ENCODE assay signal across 6 cellular contexts in genomic region chr12:56963557-56963956, GRCh38. TPM values are rescaled to one million over a fixed set of nuclear protein-coding genes. Genes with fewer than 3 reads are reported as not detected.
"Had no signal": no experiment of that assay in that cellular context is flagged by ENCODE, and none has a peak within 500 bp of the region (broad histone marks: within the 10 kb centered on the region; RNA-seq: fewer than 3 reads in every experiment).

No MANE protein-coding gene starts in this region.

RNA-seq across cellular contexts. Expression of gene RDH16, which starts 6.1 kb away (rescaled TPM):
- total RNA-seq: GM23248, H4, HFFc6 had no signal

RNA-seq across cellular contexts. Expression of gene SDR9C7, which starts 29.3 kb away (rescaled TPM):
- total RNA-seq: GM23248, GM23338, H1, H9, HFFc6 had no signal

RNA-seq across cellular contexts. Expression of gene TAC3, which starts 52.8 kb away (rescaled TPM):
- total RNA-seq: GM23248, H4, HFFc6 had no signal
